1 cellular context compared by ENCODE assay signal in genomic region chr5:151447174-151448037, GRCh38.
TF ChIP-seq lines count a peak whose summit lies in the region.

Gene SLC36A1 (plus strand): TSS chr5:151447603. CDS start chr5:151458793, 11,190 bp downstream.

TF ChIP-seq in GM12878, 131 proteins besides CTCF, POLR2A, EP300 and RAD21 (continued from another document and continues in another):
- peak; percentile 26; the same call in 1 of the 2 replicates for TF ChIP-seq IRF4 (IDR thresholded peaks at IDR 0.05; ENCODE audit: low read depth, low read length)
- peak; percentile 96 to 99 for TF ChIP-seq BHLHE40 (IDR thresholded peaks at IDR 0.05; ENCODE audit: borderline replicate concordance in 1 of 2, low read depth in 2 of 2, low read length in 1 of 2)
- TF ChIP-seq SMC3 (IDR thresholded peaks at IDR 0.05; ENCODE audit: borderline replicate concordance, low read length), result peak; percentile 99
- TF ChIP-seq RELA (IDR thresholded peaks at IDR 0.05; ENCODE audit: borderline replicate concordance, partially characterized antibody), result peak; percentile 94
- TF ChIP-seq TCF12 (IDR thresholded peaks at IDR 0.05; ENCODE audit: low read depth, low read length), result 0 out of 2 replicates have a peak, but pooled peaks have one; percentile 11
- peak; percentile 93 to 100 for TF ChIP-seq EGR1 (IDR thresholded peaks at IDR 0.05; ENCODE audit: borderline replicate concordance in 1 of 2, low read depth in 2 of 2, low read length in 2 of 2)
- TF ChIP-seq RFX5 (IDR thresholded peaks at IDR 0.05; ENCODE audit: low read depth, low read length), result no peak
- TF ChIP-seq, protein P1, sequence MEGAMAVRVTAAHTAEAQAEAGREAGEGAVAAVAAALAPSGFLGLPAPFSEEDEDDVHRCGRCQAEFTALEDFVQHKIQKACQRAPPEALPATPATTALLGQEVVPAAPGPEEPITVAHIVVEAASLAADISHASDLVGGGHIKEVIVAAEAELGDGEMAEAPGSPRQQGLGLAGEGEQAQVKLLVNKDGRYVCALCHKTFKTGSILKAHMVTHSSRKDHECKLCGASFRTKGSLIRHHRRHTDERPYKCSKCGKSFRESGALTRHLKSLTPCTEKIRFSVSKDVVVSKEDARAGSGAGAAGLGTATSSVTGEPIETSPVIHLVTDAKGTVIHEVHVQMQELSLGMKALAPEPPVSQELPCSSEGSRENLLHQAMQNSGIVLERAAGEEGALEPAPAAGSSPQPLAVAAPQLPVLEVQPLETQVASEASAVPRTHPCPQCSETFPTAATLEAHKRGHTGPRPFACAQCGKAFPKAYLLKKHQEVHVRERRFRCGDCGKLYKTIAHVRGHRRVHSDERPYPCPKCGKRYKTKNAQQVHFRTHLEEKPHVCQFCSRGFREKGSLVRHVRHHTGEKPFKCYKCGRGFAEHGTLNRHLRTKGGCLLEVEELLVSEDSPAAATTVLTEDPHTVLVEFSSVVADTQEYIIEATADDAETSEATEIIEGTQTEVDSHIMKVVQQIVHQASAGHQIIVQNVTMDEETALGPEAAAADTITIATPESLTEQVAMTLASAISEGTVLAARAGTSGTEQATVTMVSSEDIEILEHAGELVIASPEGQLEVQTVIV (IDR thresholded peaks at IDR 0.05; ENCODE audit: borderline replicate concordance, partially characterized antibody), result peak; percentile 30
- no peak for TF ChIP-seq WRNIP1 (IDR thresholded peaks at IDR 0.05; ENCODE audit: borderline replicate concordance, low read depth, low read length)
- TF ChIP-seq MEF2B (IDR thresholded peaks at IDR 0.05; ENCODE audit: partially characterized antibody, poor library complexity, severe bottlenecking), result peak; percentile 62
- 0 out of 2 replicates have a peak, but pooled peaks have one; percentile 27 for TF ChIP-seq HDGF (IDR thresholded peaks at IDR 0.05)
- TF ChIP-seq TBL1XR1 (IDR thresholded peaks at IDR 0.05; ENCODE audit: low read depth, low read length), result no peak; the same call in 1 of the 2 replicates
- TF ChIP-seq ZNF274 (IDR thresholded peaks at IDR 0.05; ENCODE audit: insufficient read depth, insufficient read length), result no peak
- peak; percentile 74; the same call in 1 of the 2 replicates for TF ChIP-seq GATAD2B (conservative IDR thresholded peaks at IDR 0.05; ENCODE audit: low read depth)
- peak; percentile 88 for TF ChIP-seq PRDM15 (CRISPR knock-in tag; IDR thresholded peaks at IDR 0.05)
- TF ChIP-seq RCOR1 (conservative IDR thresholded peaks at IDR 0.05; ENCODE audit: low read depth, low read length), result no peak
- 0 out of 2 replicates have a peak, but pooled peaks have one; percentile 18 for TF ChIP-seq MXI1 (IDR thresholded peaks at IDR 0.05; ENCODE audit: low read depth, low read length)
- peak; percentile 56; the same call in 1 of the 2 replicates for TF ChIP-seq NBN (IDR thresholded peaks at IDR 0.05)
- no peak for TF ChIP-seq NR2C2 (IDR thresholded peaks at IDR 0.05; ENCODE audit: borderline replicate concordance, control insufficient read depth, insufficient read length, low read depth)
- no peak for TF ChIP-seq SP1 (IDR thresholded peaks at IDR 0.05; ENCODE audit: low read depth, low read length)
- TF ChIP-seq, protein P2, sequence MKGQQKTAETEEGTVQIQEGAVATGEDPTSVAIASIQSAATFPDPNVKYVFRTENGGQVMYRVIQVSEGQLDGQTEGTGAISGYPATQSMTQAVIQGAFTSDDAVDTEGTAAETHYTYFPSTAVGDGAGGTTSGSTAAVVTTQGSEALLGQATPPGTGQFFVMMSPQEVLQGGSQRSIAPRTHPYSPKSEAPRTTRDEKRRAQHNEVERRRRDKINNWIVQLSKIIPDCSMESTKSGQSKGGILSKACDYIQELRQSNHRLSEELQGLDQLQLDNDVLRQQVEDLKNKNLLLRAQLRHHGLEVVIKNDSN (IDR thresholded peaks at IDR 0.05; ENCODE audit: borderline replicate concordance, extremely low read length, insufficient read depth, low read depth, low read length), result peak; percentile 99
- TF ChIP-seq, protein P3, sequence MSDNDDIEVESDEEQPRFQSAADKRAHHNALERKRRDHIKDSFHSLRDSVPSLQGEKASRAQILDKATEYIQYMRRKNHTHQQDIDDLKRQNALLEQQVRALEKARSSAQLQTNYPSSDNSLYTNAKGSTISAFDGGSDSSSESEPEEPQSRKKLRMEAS (IDR thresholded peaks at IDR 0.05; ENCODE audit: low read depth, low read length), result peak; percentile 93
- TF ChIP-seq EZH2 (IDR thresholded peaks at IDR 0.05; ENCODE audit: borderline replicate concordance, control insufficient read depth, low read depth, low read length), result no peak
- TF ChIP-seq, protein P4, sequence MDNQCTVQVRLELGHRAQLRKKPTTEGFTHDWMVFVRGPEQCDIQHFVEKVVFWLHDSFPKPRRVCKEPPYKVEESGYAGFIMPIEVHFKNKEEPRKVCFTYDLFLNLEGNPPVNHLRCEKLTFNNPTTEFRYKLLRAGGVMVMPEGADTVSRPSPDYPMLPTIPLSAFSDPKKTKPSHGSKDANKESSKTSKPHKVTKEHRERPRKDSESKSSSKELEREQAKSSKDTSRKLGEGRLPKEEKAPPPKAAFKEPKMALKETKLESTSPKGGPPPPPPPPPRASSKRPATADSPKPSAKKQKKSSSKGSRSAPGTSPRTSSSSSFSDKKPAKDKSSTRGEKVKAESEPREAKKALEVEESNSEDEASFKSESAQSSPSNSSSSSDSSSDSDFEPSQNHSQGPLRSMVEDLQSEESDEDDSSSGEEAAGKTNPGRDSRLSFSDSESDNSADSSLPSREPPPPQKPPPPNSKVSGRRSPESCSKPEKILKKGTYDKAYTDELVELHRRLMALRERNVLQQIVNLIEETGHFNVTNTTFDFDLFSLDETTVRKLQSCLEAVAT (IDR thresholded peaks at IDR 0.05), result 0 out of 2 replicates have a peak, but pooled peaks have one; percentile 36
- TF ChIP-seq CUX1 (IDR thresholded peaks at IDR 0.05; ENCODE audit: insufficient replicate concordance, low read depth, low read length), result no peak
- no peak for TF ChIP-seq FOXK2 (IDR thresholded peaks at IDR 0.05)
- no peak for TF ChIP-seq JUND (IDR thresholded peaks at IDR 0.05; ENCODE audit: low read depth, low read length)
- TF ChIP-seq REST (IDR thresholded peaks at IDR 0.05; ENCODE audit: low read depth, low read length), result no peak
- no peak; the same call in 1 of the 2 replicates for TF ChIP-seq ZNF384 (IDR thresholded peaks at IDR 0.05; ENCODE audit: borderline replicate concordance, low read depth, low read length)
- TF ChIP-seq, protein P5, sequence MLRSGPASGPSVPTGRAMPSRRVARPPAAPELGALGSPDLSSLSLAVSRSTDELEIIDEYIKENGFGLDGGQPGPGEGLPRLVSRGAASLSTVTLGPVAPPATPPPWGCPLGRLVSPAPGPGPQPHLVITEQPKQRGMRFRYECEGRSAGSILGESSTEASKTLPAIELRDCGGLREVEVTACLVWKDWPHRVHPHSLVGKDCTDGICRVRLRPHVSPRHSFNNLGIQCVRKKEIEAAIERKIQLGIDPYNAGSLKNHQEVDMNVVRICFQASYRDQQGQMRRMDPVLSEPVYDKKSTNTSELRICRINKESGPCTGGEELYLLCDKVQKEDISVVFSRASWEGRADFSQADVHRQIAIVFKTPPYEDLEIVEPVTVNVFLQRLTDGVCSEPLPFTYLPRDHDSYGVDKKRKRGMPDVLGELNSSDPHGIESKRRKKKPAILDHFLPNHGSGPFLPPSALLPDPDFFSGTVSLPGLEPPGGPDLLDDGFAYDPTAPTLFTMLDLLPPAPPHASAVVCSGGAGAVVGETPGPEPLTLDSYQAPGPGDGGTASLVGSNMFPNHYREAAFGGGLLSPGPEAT (IDR thresholded peaks at IDR 0.05; ENCODE audit: low read depth), result peak; percentile 54; the same call in 1 of the 2 replicates
- no peak for TF ChIP-seq TARDBP (IDR thresholded peaks at IDR 0.05; ENCODE audit: borderline replicate concordance)
- TF ChIP-seq STAT1 (conservative IDR thresholded peaks at IDR 0.05), result no peak
- TF ChIP-seq YY1 (IDR thresholded peaks at IDR 0.05; ENCODE audit: low read depth, low read length), result peak; percentile 82
- TF ChIP-seq JUNB (IDR thresholded peaks at IDR 0.05), result no peak
- TF ChIP-seq NFIC (IDR thresholded peaks at IDR 0.05; ENCODE audit: low read depth, low read length), result no peak
- TF ChIP-seq SMAD5 (IDR thresholded peaks at IDR 0.05; ENCODE audit: low read depth), result no peak
- TF ChIP-seq PAX8 (IDR thresholded peaks at IDR 0.05), result no peak
- TF ChIP-seq, protein P6, sequence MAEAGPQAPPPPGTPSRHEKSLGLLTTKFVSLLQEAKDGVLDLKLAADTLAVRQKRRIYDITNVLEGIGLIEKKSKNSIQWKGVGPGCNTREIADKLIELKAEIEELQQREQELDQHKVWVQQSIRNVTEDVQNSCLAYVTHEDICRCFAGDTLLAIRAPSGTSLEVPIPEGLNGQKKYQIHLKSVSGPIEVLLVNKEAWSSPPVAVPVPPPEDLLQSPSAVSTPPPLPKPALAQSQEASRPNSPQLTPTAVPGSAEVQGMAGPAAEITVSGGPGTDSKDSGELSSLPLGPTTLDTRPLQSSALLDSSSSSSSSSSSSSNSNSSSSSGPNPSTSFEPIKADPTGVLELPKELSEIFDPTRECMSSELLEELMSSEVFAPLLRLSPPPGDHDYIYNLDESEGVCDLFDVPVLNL (IDR thresholded peaks at IDR 0.05; ENCODE audit: low read depth, low read length), result 0 out of 2 replicates have a peak, but pooled peaks have one; percentile 18
- TF ChIP-seq FOS (IDR thresholded peaks at IDR 0.05; ENCODE audit: borderline replicate concordance, extremely low read depth, insufficient read length), result peak; percentile 48
